Comparison of ENCODE assay signal across 14 cellular contexts in the genomic region with DNA sequence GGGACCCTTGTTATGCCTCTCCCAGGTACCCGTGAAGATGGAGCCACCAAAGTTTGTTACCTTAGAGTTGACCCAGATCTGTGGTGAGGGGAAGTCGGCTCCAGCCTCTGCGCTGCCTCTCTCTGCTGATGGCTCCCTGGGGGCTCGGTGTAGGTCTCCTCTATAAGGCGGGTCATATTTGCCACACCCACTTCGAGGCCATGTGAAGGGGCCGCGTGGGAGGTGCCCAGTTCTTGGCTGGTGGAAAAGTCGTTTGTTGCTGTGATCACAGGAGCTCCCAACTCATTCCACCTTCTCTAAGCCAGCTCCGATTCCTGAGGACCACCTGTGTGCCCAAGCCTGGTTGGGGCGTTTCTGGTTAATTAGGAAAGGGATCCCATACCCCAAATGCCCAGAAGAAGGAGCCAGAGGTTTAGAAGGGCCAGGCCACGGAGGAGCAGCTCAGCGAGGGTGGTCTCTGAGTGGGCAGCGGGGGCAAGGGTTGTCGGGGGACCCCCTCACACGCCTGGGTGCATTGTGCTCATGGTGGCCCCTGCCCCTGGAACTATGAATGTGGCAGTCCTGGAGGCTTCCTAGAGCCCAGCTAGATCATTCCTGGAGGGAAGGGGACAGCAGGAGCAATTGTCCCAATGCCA.
A peak's percentile ranks its signal among the peaks of the same experiment; 100 is the strongest.
DNase-seq lines count a peak whose midpoint lies in the region; FAIRE-seq and TF ChIP-seq lines count a peak whose summit lies in the region.
"Had no signal": no experiment of that assay in that cellular context is flagged by ENCODE, and none has a peak within 500 bp of the region (broad histone marks: within the 10 kb centered on the region; RNA-seq: fewer than 3 reads in every experiment).

No MANE protein-coding gene starts in this region.

- H2BK5ac ChIP-seq in H1 (ENCODE audit: low read depth, low read length) = no peak overlapping the region

- H3K27me3 Mint-ChIP-seq in osteocyte (ENCODE audit: unreplicated experiment) = peaks cover 4% of the 10 kb centered on the region

- no peak overlapping the region for H3K14ac ChIP-seq in H1 (ENCODE audit: insufficient read length)

- no peak overlapping the region for H3K56ac ChIP-seq in H1 (replicated peaks; ENCODE audit: insufficient read length, low read depth, low read length)

- no peaks in the 10 kb centered on the region for H3K4me1 Mint-ChIP-seq in osteocyte (ENCODE audit: unreplicated experiment)
- H3K4me1 Mint-ChIP-seq: IgD-negative memory B cell had no signal

- H3K27ac Mint-ChIP-seq in osteocyte (ENCODE audit: unreplicated experiment) = no peak overlapping the region
- H3K27ac Mint-ChIP-seq: CD4-positive, alpha-beta T cell; H9; IgD-negative memory B cell had no signal

- H2BK15ac ChIP-seq in H1 (ENCODE audit: low read length) = no peak overlapping the region

- H3K9me3 Mint-ChIP-seq in osteocyte (ENCODE audit: unreplicated experiment) = no peaks in the 10 kb centered on the region
- H3K9me3 Mint-ChIP-seq: CD4-positive, alpha-beta T cell; H9 had no signal

- H3K4me3 ChIP-seq in BLaER1 (no peak overlapping the region), KMS-11 (IDR thresholded peaks at IDR 0.05; ENCODE audit: insufficient read depth, low read depth, low read length) (no peak overlapping the region), H1 (ENCODE audit: extremely low read depth in 1 of 4, insufficient read depth in 2 of 4, low read depth in 3 of 4, low read length in 4 of 4) (no peak overlapping the region)
- H3K4me3 ChIP-seq: PC-9 had no signal

- peaks cover 12% of the 10 kb centered on the region for H3K4me1 ChIP-seq in BLaER1
- no peaks in the 10 kb centered on the region for H3K4me1 ChIP-seq in KMS-11 (ENCODE audit: low read depth, poor library complexity, severe bottlenecking)
- peaks cover 0 to 6% (median 2%) of the 10 kb centered on the region in 4 experiments; a peak in 2 of 7 replicates for H3K4me1 ChIP-seq in H1 (replicated peaks in 1 of 4; ENCODE audit: control insufficient read depth in 3 of 4, insufficient read depth in 4 of 4, low read length in 3 of 4)

- POLR2A ChIA-PET in H1 (lab: Charles Lee; ENCODE audit: partially characterized antibody) = no interaction called here

- H3K79me1 ChIP-seq in H1 (ENCODE audit: low read depth, low read length) = no peaks in the 10 kb centered on the region

- H4K91ac ChIP-seq in H1 (replicated peaks; ENCODE audit: insufficient read length, low read length) = no peak overlapping the region

- CTCF ChIA-PET in H1 (lab: Charles Lee; ENCODE audit: partially characterized antibody) = interaction anchor here (0.6 to 8.4 kb wide), 21 partner anchors 10 to 679 kb away, joined by 3 to 94 read pairs (median 4); no protein-coding TSS in a partner anchor

- H3K9me3 ChIP-seq in BLaER1 (no peaks in the 10 kb centered on the region), H1 (ENCODE audit: insufficient read depth in 2 of 2, low read depth in 1 of 2, low read length in 1 of 2) (no peaks in the 10 kb centered on the region)

- no peak for TF ChIP-seq EP300 in H1 (IDR thresholded peaks at IDR 0.05; ENCODE audit: borderline replicate concordance in 1 of 2, low read depth in 2 of 2, low read length in 2 of 2)

- H3K27me3 ChIP-seq in BLaER1 (no peaks in the 10 kb centered on the region), KMS-11 (ENCODE audit: insufficient read depth, low read depth) (no peaks in the 10 kb centered on the region), H1 (replicated peaks in 1 of 4; ENCODE audit: control insufficient read depth in 3 of 4, extremely low read depth in 1 of 4, insufficient read depth in 3 of 4, low read length in 3 of 4) (no peaks in the 10 kb centered on the region)

- no peak overlapping the region for H2BK12ac ChIP-seq in H1 (ENCODE audit: low read depth, low read length)

- H4K20me1 ChIP-seq in BLaER1 (no peaks in the 10 kb centered on the region), KMS-11 (ENCODE audit: insufficient read depth) (no peaks in the 10 kb centered on the region), H1 (replicated peaks in 1 of 2; ENCODE audit: control insufficient read depth in 1 of 2, insufficient read depth in 2 of 2, low read length in 2 of 2) (no peaks in the 10 kb centered on the region)

- H3K79me2 ChIP-seq in KMS-11 (ENCODE audit: insufficient read depth, low read depth) = no peaks in the 10 kb centered on the region
- H3K79me2 ChIP-seq in H1 (ENCODE audit: control insufficient read depth in 1 of 2, insufficient read depth in 2 of 2, low read length in 2 of 2) = no peaks in the 10 kb centered on the region

- no peak; a peak in 1 of 4 replicates for TF ChIP-seq RAD21 in H1 (IDR thresholded peaks at IDR 0.05 in 1 of 2, conservative IDR thresholded peaks at IDR 0.05 in 1 of 2; ENCODE audit: low read depth in 2 of 2, low read length in 2 of 2)

- H3K36me3 ChIP-seq in BLaER1 = no peaks in the 10 kb centered on the region
- no peaks in the 10 kb centered on the region for H3K36me3 ChIP-seq in KMS-11 (ENCODE audit: insufficient read depth)
- H3K36me3 ChIP-seq in H1 (ENCODE audit: control insufficient read depth in 2 of 4, insufficient read depth in 4 of 4, low read length in 3 of 4) = no peaks in the 10 kb centered on the region

- FAIRE-seq in H1 (lab: Jason Lieb, UNC) = no peak
- FAIRE-seq: GM19239 had no signal

- H3K27ac ChIP-seq in BLaER1 (no peak overlapping the region), KMS-11 (no peak overlapping the region), H1 (ENCODE audit: low read depth, low read length) (no peak overlapping the region)
- H3K27ac ChIP-seq: PC-9 had no signal

- no peak for TF ChIP-seq POLR2A in H1 (IDR thresholded peaks at IDR 0.05; ENCODE audit: control extremely low read depth in 1 of 2, low read depth in 2 of 2, low read length in 2 of 2)

- no peaks in the 10 kb centered on the region for H3K36me3 Mint-ChIP-seq in osteocyte (ENCODE audit: unreplicated experiment)
- H3K36me3 Mint-ChIP-seq: IgD-negative memory B cell had no signal

- no peak overlapping the region for H3K9ac ChIP-seq in BLaER1
- no peak overlapping the region for H3K9ac ChIP-seq in KMS-11
- no peak overlapping the region for H3K9ac ChIP-seq in H1 (replicated peaks in 1 of 4; ENCODE audit: extremely low read depth in 1 of 4, low read depth in 3 of 4, low read length in 3 of 4)

- H2BK20ac ChIP-seq in H1 (ENCODE audit: low read length) = no peak overlapping the region

- peak overlapping the region; percentile 69 for H3K4me2 ChIP-seq in BLaER1
- no peak overlapping the region; the same call in 1 of the 2 replicates for H3K4me2 ChIP-seq in KMS-11
- H3K4me2 ChIP-seq in H1 (ENCODE audit: insufficient read depth in 1 of 2, low read depth in 2 of 2, low read length in 2 of 2) = peak overlapping the region in 1 of 2 experiments; percentile 14; a peak in 1 of 4 replicates
- H3K4me2 ChIP-seq: PC-9 had no signal

- H3K23me2 ChIP-seq in H1 (ENCODE audit: low read depth, low read length) = no peaks in the 10 kb centered on the region

- no peak overlapping the region for H3K18ac ChIP-seq in H1 (ENCODE audit: extremely low read depth, low read length)

- no peak overlapping the region for H2BK120ac ChIP-seq in H1 (replicated peaks; ENCODE audit: low read depth, low read length)

- DNase-seq in H1 (ENCODE audit: low read depth in 1 of 2, low spot score in 2 of 2) (no peak), osteocyte (ENCODE audit: extremely low spot score, unreplicated experiment) (peak; percentile 71), NCI-H524 treated with DMSO at 0.1 percent for 48 hours (lab: John Stamatoyannopoulos, UW) (no peak), ACHN (no peak), 8988T (no peak)
- DNase-seq: AML-193, NCI-H187 had no signal

- in situ Hi-C loops in ACHN (cut with HindIII; ENCODE audit: low pct_ligation_motif_present, low pct_unique_long_range_greater_than_20kb, low sequenced_read_pairs) = no loop called here

- H4K8ac ChIP-seq in H1 (ENCODE audit: extremely low read depth, insufficient read depth, low read length) = peak overlapping the region; percentile 51; the same call in 1 of the 2 replicates

- no peak overlapping the region for H3K4ac ChIP-seq in H1 (replicated peaks; ENCODE audit: insufficient read length, low read depth, low read length)

- H4K5ac ChIP-seq in H1 (ENCODE audit: insufficient read length, low read depth, low read length) = no peak overlapping the region

- peak overlapping the region; percentile 48; the same call in 1 of the 2 replicates for H2AFZ ChIP-seq in KMS-11 (ENCODE audit: low read depth)
- H2AFZ ChIP-seq in H1 (ENCODE audit: low read length) = peak overlapping the region; percentile 76; the same call in 1 of the 2 replicates
- H2AFZ ChIP-seq: PC-9 had no signal

- no peak overlapping the region for H3K23ac ChIP-seq in H1 (ENCODE audit: insufficient read length)

- no peak for TF ChIP-seq CTCF in KMS-11 (conservative IDR thresholded peaks at IDR 0.05; ENCODE audit: low read depth, low read length)
- TF ChIP-seq CTCF in H1 (IDR thresholded peaks at IDR 0.05; ENCODE audit: control extremely low read depth in 1 of 3, insufficient read depth in 1 of 3, low read depth in 1 of 3, low read length in 3 of 3) = peak in 1 of 3 experiments; percentile 3; a peak in 1 of 4 replicates
- no peak for TF ChIP-seq CTCF in osteocyte (IDR thresholded peaks at IDR 0.05)

- H2AK5ac ChIP-seq in H1 (ENCODE audit: low read depth, low read length) = peak overlapping the region; percentile 40; the same call in 1 of the 2 replicates

- 84% methylated on average over 16 of the region's 16 CpGs; no CpG with 5 or more reads in 1 of the 2 experiments for WGBS in H1 (ENCODE audit: extremely low coverage in 1 of 2, insufficient coverage in 1 of 2, insufficient read length in 1 of 2, insufficient replicate concordance in 2 of 2, low coverage in 1 of 2, low lambda C conversion rate in 2 of 2, missing lambda C conversion rate in 1 of 2), 2 experiments

- no peak overlapping the region for H3K4me3 Mint-ChIP-seq in osteocyte (ENCODE audit: unreplicated experiment)
- H3K4me3 Mint-ChIP-seq: CD4-positive, alpha-beta T cell; IgD-negative memory B cell had no signal

TF ChIP-seq in H1, 55 proteins besides CTCF, POLR2A, EP300 and RAD21 (continues in another document):
- TF ChIP-seq TBP (IDR thresholded peaks at IDR 0.05; ENCODE audit: low read depth, low read length) (no peak), JUND (IDR thresholded peaks at IDR 0.05; ENCODE audit: low read length) (no peak), NANOG (IDR thresholded peaks at IDR 0.05; ENCODE audit: insufficient read depth, low read depth, low read length, poor library complexity, severe bottlenecking) (no peak), SUZ12 (IDR thresholded peaks at IDR 0.05; ENCODE audit: low read length) (no peak), HDAC6 (IDR thresholded peaks at IDR 0.05; ENCODE audit: low read depth, low read length) (no peak), CBX8 (IDR thresholded peaks at IDR 0.05; ENCODE audit: borderline replicate concordance, low read depth, low read length) (no peak), CBX5 (IDR thresholded peaks at IDR 0.05; ENCODE audit: low read depth, low read length) (no peak), RNF2 (IDR thresholded peaks at IDR 0.05; ENCODE audit: borderline replicate concordance, low read depth, low read length, missing control alignments, poor library complexity, severe bottlenecking) (no peak), CREB1 (IDR thresholded peaks at IDR 0.05) (no peak), TAF7 (optimal IDR thresholded peaks at IDR 0.05; ENCODE audit: borderline replicate concordance, low read depth, low read length) (no peak), YY1 (IDR thresholded peaks at IDR 0.05; ENCODE audit: low read depth, low read length) (no peak)
